Comparison of ENCODE assay signal across 18 cellular contexts in genomic region chr13:97440598-97440997, GRCh38.
"Had no signal": no experiment of that assay in that cellular context is flagged by ENCODE, and none has a peak within 500 bp of the region (broad histone marks: within the 10 kb centered on the region; RNA-seq: fewer than 3 reads in every experiment).

No MANE protein-coding gene starts in this region.

- FAIRE-seq: endometrium had no signal

- H3K27ac ChIP-seq: cardiac muscle cell, gastrocnemius medialis, neutrophil, thoracic aorta had no signal

- H3K9me3 ChIP-seq: gastrocnemius medialis, neutrophil, thoracic aorta had no signal

- H3K36me3 Mint-ChIP-seq: natural killer cell had no signal

- H3K27ac Mint-ChIP-seq: activated naive CD8-positive, alpha-beta T cell treated with anti-CD3 and anti-CD28 coated beads, Interleukin-2, amount 10 ng/mL, durations not matched to agents 7 days and 5 days; stimulated activated effector memory CD8-positive, alpha-beta T cell treated with anti-CD3 and anti-CD28 coated beads, Interleukin-12 subunit alpha, Interleukin-12 subunit beta, amount 100 ng/mL, for 72 hours had no signal

- ATAC-seq: esophagus mucosa; gastrocnemius medialis; natural killer cell; stimulated activated effector memory CD8-positive, alpha-beta T cell treated with anti-CD3 and anti-CD28 coated beads, Interleukin-12 subunit alpha, Interleukin-12 subunit beta, amount 100 ng/mL, for 72 hours had no signal

- H3K36me3 ChIP-seq: cardiac muscle cell, gastrocnemius medialis, neutrophil, thoracic aorta had no signal

- DNase-seq: activated CD4-positive, alpha-beta T cell treated with anti-CD3 and anti-CD28 coated beads, Interleukin-2, amount 50 U/mL, for 4 hours; activated CD4-positive, CD25-positive, alpha-beta regulatory T cell treated with anti-CD3 and anti-CD28 coated beads, Interleukin-2, amount 50 U/mL, for 72 hours; activated naive CD4-positive, alpha-beta T cell; activated naive CD8-positive, alpha-beta T cell treated with anti-CD3 and anti-CD28 coated beads, Interleukin-2, amount 10 ng/mL, durations not matched to agents 7 days and 5 days; activated T-cell treated with anti-CD3 and anti-CD28 coated beads for 4 hours; aorta; gastrocnemius medialis; islet precursor cell; natural killer cell; retina; T-helper 1 cell; T1000 had no signal

- H3K4me3 ChIP-seq: cardiac muscle cell, gastrocnemius medialis, thoracic aorta had no signal

- H3K9me3 Mint-ChIP-seq: activated naive CD8-positive, alpha-beta T cell treated with anti-CD3 and anti-CD28 coated beads, Interleukin-2, amount 10 ng/mL, durations not matched to agents 7 days and 5 days; natural killer cell; stimulated activated effector memory CD8-positive, alpha-beta T cell treated with anti-CD3 and anti-CD28 coated beads, Interleukin-12 subunit alpha, Interleukin-12 subunit beta, amount 100 ng/mL, for 72 hours had no signal

- H3K27me3 Mint-ChIP-seq: activated naive CD8-positive, alpha-beta T cell treated with anti-CD3 and anti-CD28 coated beads, Interleukin-2, amount 10 ng/mL, durations not matched to agents 7 days and 5 days had no signal

- H3K4me3 Mint-ChIP-seq: activated naive CD8-positive, alpha-beta T cell treated with anti-CD3 and anti-CD28 coated beads, Interleukin-2, amount 10 ng/mL, durations not matched to agents 7 days and 5 days; natural killer cell; stimulated activated effector memory CD8-positive, alpha-beta T cell treated with anti-CD3 and anti-CD28 coated beads, Interleukin-12 subunit alpha, Interleukin-12 subunit beta, amount 100 ng/mL, for 72 hours had no signal

- H3K27me3 ChIP-seq: cardiac muscle cell, gastrocnemius medialis, neutrophil had no signal
